11 cellular contexts compared by ENCODE assay signal in the genomic region with DNA sequence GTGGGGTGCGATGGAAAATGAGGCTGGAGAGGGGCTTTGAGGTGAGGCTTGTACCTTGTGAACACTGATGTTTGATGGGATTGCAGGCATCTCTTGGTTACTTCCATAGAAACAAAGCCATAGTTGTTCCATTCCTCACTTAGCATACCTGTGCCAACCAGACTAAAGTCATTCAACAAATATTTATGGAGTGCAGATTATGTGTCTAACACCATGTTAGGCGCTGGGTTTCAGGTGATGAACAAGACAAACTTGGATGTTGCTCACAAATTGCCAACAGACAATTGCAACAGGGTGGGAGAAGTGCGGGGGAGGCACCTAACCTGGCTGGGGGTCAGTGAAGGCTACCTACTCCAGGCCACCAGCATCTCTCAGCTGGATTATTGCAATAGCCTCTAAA. TPM values are rescaled to one million over a fixed set of nuclear protein-coding genes. Genes with fewer than 3 reads are reported as not detected.
DNase-seq lines count a peak whose midpoint lies in the region; ATAC-seq, FAIRE-seq and TF ChIP-seq lines count a peak whose summit lies in the region.
"Had no signal": no experiment of that assay in that cellular context is flagged by ENCODE, and none has a peak within 500 bp of the region (broad histone marks: within the 10 kb centered on the region; RNA-seq: fewer than 3 reads in every experiment).

No MANE protein-coding gene starts in this region.

- H2AFZ ChIP-seq in astrocyte (ENCODE audit: low read depth, low read length), result no peak overlapping the region

- H3K79me2 ChIP-seq in astrocyte (ENCODE audit: insufficient read depth, low read length), result peaks cover 25% of the 10 kb centered on the region

- FAIRE-seq in HTR-8/SVneo (lab: Jason Lieb, UNC) (peak; percentile 69), astrocyte (lab: Jason Lieb, UNC) (no peak)

- H3K9me3 ChIP-seq in CD4-positive, CD25-positive, alpha-beta regulatory T cell (ENCODE audit: control insufficient read depth in 2 of 2, low read length in 2 of 2), result no peaks in the 10 kb centered on the region
- no peaks in the 10 kb centered on the region for H3K9me3 ChIP-seq in astrocyte (ENCODE audit: insufficient read depth, low read depth, low read length)
- H3K9me3 ChIP-seq: heart left ventricle, SJSA1 had no signal

- no peaks in the 10 kb centered on the region for H3K9me3 Mint-ChIP-seq in CD4-positive, CD25-positive, alpha-beta regulatory T cell
- no peaks in the 10 kb centered on the region for H3K9me3 Mint-ChIP-seq in astrocyte (ENCODE audit: unreplicated experiment)
- H3K9me3 Mint-ChIP-seq in nephron, result no peaks in the 10 kb centered on the region

- no peak for ATAC-seq in CD4-positive, CD25-positive, alpha-beta regulatory T cell (ENCODE audit: low read depth in 2 of 2)
- ATAC-seq in HG02981 (IDR thresholded peaks at IDR 0.05; ENCODE audit: unreplicated experiment), result no peak
- no peak for ATAC-seq in HG02884 (IDR thresholded peaks at IDR 0.05; ENCODE audit: unreplicated experiment)
- ATAC-seq: heart left ventricle had no signal

- peak overlapping the region; percentile 95 for H3K9ac ChIP-seq in astrocyte (ENCODE audit: low read length)

- no peak overlapping the region for H3K4me3 ChIP-seq in CD4-positive, CD25-positive, alpha-beta regulatory T cell (ENCODE audit: low read depth, low read length)
- peak overlapping the region; percentile 86 for H3K4me3 ChIP-seq in astrocyte (ENCODE audit: insufficient read depth, low read depth, low read length)

- H3K4me1 ChIP-seq in CD4-positive, CD25-positive, alpha-beta regulatory T cell (ENCODE audit: control insufficient read depth, insufficient read depth, low read length, poor library complexity, severe bottlenecking), result peaks cover 19% of the 10 kb centered on the region
- H3K4me1 ChIP-seq in astrocyte (ENCODE audit: insufficient read depth, low read length), result peaks cover 18% of the 10 kb centered on the region

- peak overlapping the region; percentile 96 for H3K27ac ChIP-seq in CD4-positive, CD25-positive, alpha-beta regulatory T cell (ENCODE audit: insufficient read depth, low read length, poor library complexity, severe bottlenecking)
- peak overlapping the region; percentile 78 for H3K27ac ChIP-seq in astrocyte (ENCODE audit: low read depth, low read length)
- H3K27ac ChIP-seq: SJSA1 had no signal

- H3K4me1 Mint-ChIP-seq in CD4-positive, CD25-positive, alpha-beta regulatory T cell, result peaks cover 18 to 30% (median 23%) of the 10 kb centered on the region in 4 donors
- peaks cover 10% of the 10 kb centered on the region for H3K4me1 Mint-ChIP-seq in astrocyte (ENCODE audit: low read depth, unreplicated experiment)
- H3K4me1 Mint-ChIP-seq in nephron, result peaks cover 27% of the 10 kb centered on the region

- peaks cover 14% of the 10 kb centered on the region for H3K36me3 ChIP-seq in CD4-positive, CD25-positive, alpha-beta regulatory T cell (ENCODE audit: control insufficient read depth, insufficient read depth, low read length)
- peaks cover 8% of the 10 kb centered on the region for H3K36me3 ChIP-seq in astrocyte (ENCODE audit: insufficient read depth, low read length)

- peaks cover 17% of the 10 kb centered on the region for H3K36me3 Mint-ChIP-seq in CD4-positive, CD25-positive, alpha-beta regulatory T cell
- H3K36me3 Mint-ChIP-seq in astrocyte (ENCODE audit: low read depth, unreplicated experiment), result peaks cover 10% of the 10 kb centered on the region
- peaks cover 21% of the 10 kb centered on the region for H3K36me3 Mint-ChIP-seq in nephron (ENCODE audit: low read depth)

- DNase-seq in CD4-positive, CD25-positive, alpha-beta regulatory T cell, result no peak
- DNase-seq in HTR-8/SVneo (ENCODE audit: insufficient read length, low spot score) (no peak), astrocyte (ENCODE audit: low read depth) (no peak), GM19240 (ENCODE audit: insufficient read length, low spot score) (no peak), SHP77 treated with DMSO at 0.1 percent for 48 hours (lab: John Stamatoyannopoulos, UW) (no peak)
- DNase-seq: cortex of kidney, heart left ventricle had no signal

- TF ChIP-seq CTCF in astrocyte (IDR thresholded peaks at IDR 0.05; ENCODE audit: insufficient read depth, low read depth, low read length) (no peak), nephron (IDR thresholded peaks at IDR 0.05; ENCODE audit: unreplicated experiment in 3 of 3) (no peak)

- H3K4me2 ChIP-seq in astrocyte (ENCODE audit: low read length), result peak overlapping the region; percentile 99

- no peaks in the 10 kb centered on the region for H4K20me1 ChIP-seq in astrocyte (ENCODE audit: insufficient read depth, low read length)

- H3K27me3 Mint-ChIP-seq in CD4-positive, CD25-positive, alpha-beta regulatory T cell, result no peaks in the 10 kb centered on the region
- H3K27me3 Mint-ChIP-seq in astrocyte (ENCODE audit: low read depth, unreplicated experiment) (no peaks in the 10 kb centered on the region), nephron (ENCODE audit: low read depth) (no peaks in the 10 kb centered on the region)

- H3K27ac Mint-ChIP-seq in CD4-positive, CD25-positive, alpha-beta regulatory T cell, result peak overlapping the region in 2 of 3 donors; percentile 97 to 98
- peak overlapping the region; percentile 90 for H3K27ac Mint-ChIP-seq in astrocyte (ENCODE audit: unreplicated experiment)
- H3K27ac Mint-ChIP-seq in nephron, result no peak overlapping the region

- H3K4me3 Mint-ChIP-seq in CD4-positive, CD25-positive, alpha-beta regulatory T cell, result peak overlapping the region; percentile 46 to 98 (median 94)
- H3K4me3 Mint-ChIP-seq in astrocyte (ENCODE audit: unreplicated experiment) (peak overlapping the region; percentile 93), nephron (peak overlapping the region; percentile 89 to 96 (median 95))

- H3K27me3 ChIP-seq in CD4-positive, CD25-positive, alpha-beta regulatory T cell (ENCODE audit: control insufficient read depth, insufficient read depth, low read length), result no peaks in the 10 kb centered on the region
- H3K27me3 ChIP-seq in astrocyte (ENCODE audit: insufficient read depth, low read length), result no peaks in the 10 kb centered on the region
- H3K27me3 ChIP-seq: heart left ventricle, SJSA1 had no signal

RNA-seq across cellular contexts. Expression of a gene that starts 1.5 kb away (rescaled TPM):
- total RNA-seq in CD4-positive, CD25-positive, alpha-beta regulatory T cell, result 13.2 TPM
- polyA plus RNA-seq in CD4-positive, CD25-positive, alpha-beta regulatory T cell, result 10 to 100 TPM; 11.5 to 14.4 (median 13.7) TPM
- 23.3 and 25.2 TPM in 2 replicates for total RNA-seq in astrocyte

RNA-seq across cellular contexts. Expression of a gene that starts 44.7 kb away (rescaled TPM):
- 77.3 TPM for total RNA-seq in CD4-positive, CD25-positive, alpha-beta regulatory T cell
- polyA plus RNA-seq in CD4-positive, CD25-positive, alpha-beta regulatory T cell, result 100 to 1,000 TPM; 195 to 254 (median 202) TPM
- total RNA-seq in astrocyte, result 94.3 and 107 TPM in 2 replicates

Comparison
In these comparisons a context has a peak if more than half of its experiments do, and no peak if none do; other contexts are left out.
1. H3K27ac Mint-ChIP-seq: peak in CD4-positive, CD25-positive, alpha-beta regulatory T cell (2 of 3) and astrocyte (single experiment); none in nephron (0 of 3).
2. Peak in every context shown above with its lines, with median percentiles within 50 percentile points of each other: H3K4me3 Mint-ChIP-seq.